Comparison of ENCODE assay signal across 24 cellular contexts in the genomic region with DNA sequence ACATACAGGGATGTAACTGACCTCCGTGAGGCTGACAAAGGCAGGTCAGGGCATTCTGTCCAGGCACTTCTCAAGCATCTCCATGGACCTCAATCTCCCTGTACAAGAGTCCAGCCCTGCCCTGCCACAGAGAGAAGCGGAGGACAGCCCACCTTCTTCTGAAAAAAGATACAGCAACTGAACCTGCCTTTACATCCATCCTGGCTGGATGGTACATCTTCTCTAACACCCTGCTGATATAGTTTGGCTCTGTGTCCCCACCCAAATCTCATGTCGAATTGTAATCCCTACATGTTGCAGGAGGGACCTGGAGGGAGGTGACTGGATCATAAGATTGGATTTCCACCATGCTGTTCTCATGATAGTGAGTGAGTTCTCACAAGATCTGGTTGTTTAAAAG.
"Had no signal": no experiment of that assay in that cellular context is flagged by ENCODE, and none has a peak within 500 bp of the region (broad histone marks: within the 10 kb centered on the region; RNA-seq: fewer than 3 reads in every experiment).

No MANE protein-coding gene starts in this region.

- H3K9me3 ChIP-seq: colonic mucosa, esophagus squamous epithelium, gastrocnemius medialis, heart right ventricle, left lung had no signal

- H3K36me3 ChIP-seq: colonic mucosa, esophagus squamous epithelium, gastrocnemius medialis, heart right ventricle, left lung had no signal

- H3K36me3 Mint-ChIP-seq: memory B cell had no signal

- DNase-seq: colonic mucosa; cortex of kidney; effector CD8-positive, alpha-beta T cell; effector memory CD8-positive, alpha-beta T cell; esophagus squamous epithelium; foreskin fibroblast; foreskin melanocyte; gastrocnemius medialis; glutamatergic neuron; head of caudate nucleus; heart right ventricle; hippocampal formation; left cardiac atrium; left lung; left ventricle myocardium superior; mammary epithelial cell; mesendoderm; midbrain had no signal

- H3K27me3 Mint-ChIP-seq: memory B cell had no signal

- H3K27ac Mint-ChIP-seq: dendritic cell treated with granulocyte-macrophage colony-stimulating factor and Interleukin-4, amounts not matched to agents 40 ng/mL and 50 ng/mL, for 4 days; effector memory CD8-positive, alpha-beta T cell; memory B cell had no signal

- ATAC-seq: effector memory CD8-positive, alpha-beta T cell; gastrocnemius medialis; heart right ventricle; left cardiac atrium; left lung; left ventricle myocardium superior had no signal

- H3K27ac ChIP-seq: colonic mucosa, esophagus squamous epithelium, gastrocnemius medialis, heart right ventricle, left lung had no signal

- H3K27me3 ChIP-seq: colonic mucosa, left lung had no signal

- H3K4me3 Mint-ChIP-seq: dendritic cell treated with granulocyte-macrophage colony-stimulating factor and Interleukin-4, amounts not matched to agents 40 ng/mL and 50 ng/mL, for 4 days; effector memory CD8-positive, alpha-beta T cell; memory B cell had no signal

- FAIRE-seq: endothelial cell of umbilical vein, islet of Langerhans, keratinocyte had no signal

- H3K9me3 Mint-ChIP-seq: dendritic cell treated with granulocyte-macrophage colony-stimulating factor and Interleukin-4, amounts not matched to agents 40 ng/mL and 50 ng/mL, for 4 days; effector memory CD8-positive, alpha-beta T cell; memory B cell had no signal

- H3K4me1 ChIP-seq: colonic mucosa, esophagus squamous epithelium, gastrocnemius medialis, heart right ventricle, left lung had no signal

- H3K4me3 ChIP-seq: colonic mucosa, esophagus squamous epithelium, gastrocnemius medialis, heart right ventricle, left lung, lung had no signal
